ENCODE assay signal across 13 cellular contexts in the genomic region with DNA sequence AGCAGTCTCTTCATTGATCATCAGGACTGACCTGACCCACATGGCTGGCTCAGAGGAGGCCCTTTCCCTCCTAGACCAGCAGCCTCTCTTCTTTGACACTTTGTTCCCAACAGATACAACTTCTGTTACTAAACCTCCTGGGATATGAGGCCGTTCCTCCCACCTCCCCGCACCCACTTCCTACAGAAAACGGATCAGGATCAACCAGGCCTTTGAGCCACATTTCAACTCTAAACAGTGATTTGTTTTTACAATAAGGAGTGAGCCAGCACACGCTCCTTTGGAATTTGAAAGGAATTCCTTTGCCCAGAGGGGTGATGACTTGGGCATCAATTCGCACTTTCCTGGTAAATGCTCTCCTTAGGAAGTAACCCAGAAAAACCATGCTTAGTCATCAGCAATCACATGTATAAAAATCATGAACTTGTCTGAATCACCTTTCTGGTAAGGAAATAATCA.
DNase-seq lines count a peak whose midpoint lies in the region; ATAC-seq and TF ChIP-seq lines count a peak whose summit lies in the region.
"Had no signal": no experiment of that assay in that cellular context is flagged by ENCODE, and none has a peak within 500 bp of the region (broad histone marks: within the 10 kb centered on the region; RNA-seq: fewer than 3 reads in every experiment).

No MANE protein-coding gene starts in this region.

- no peaks in the 10 kb centered on the region for H3K36me3 ChIP-seq in HUES64 (ENCODE audit: insufficient read depth, low read length)
- H3K36me3 ChIP-seq in CD4-positive, alpha-beta memory T cell (ENCODE audit: insufficient read depth, low read length): no peaks in the 10 kb centered on the region
- H3K36me3 ChIP-seq: Peyer's patch, uterus had no signal

- H3K27ac ChIP-seq in HUES64 (ENCODE audit: low read depth, low read length): peak overlapping the region; percentile 55
- H3K27ac ChIP-seq in CD4-positive, alpha-beta memory T cell (ENCODE audit: low read depth, low read length): no peak overlapping the region
- H3K27ac ChIP-seq: C4-2B, Peyer's patch, uterus had no signal

- CTCF ChIA-PET in AG04449 (lab: Yijun Ruan, JAX): interaction anchor here (1.5 to 1.6 kb wide), 2 partner anchors 13 to 228 kb away, joined by 3 to 6 read pairs; no protein-coding TSS in a partner anchor
- CTCF ChIA-PET in CD4-positive, alpha-beta memory T cell (lab: Charles Lee; ENCODE audit: partially characterized antibody): no interaction called here

- WGBS in HUES64: 34% methylated on average over 5 of the region's 5 CpGs

- H3K4me3 ChIP-seq in AG04449 (ENCODE audit: low read depth, low read length) (no peak overlapping the region), HUES64 (ENCODE audit: low read length) (no peak overlapping the region), cardiac fibroblast (replicated peaks in 1 of 2; ENCODE audit: low read depth in 2 of 2, low read length in 2 of 2) (no peak overlapping the region)
- H3K4me3 ChIP-seq in CD4-positive, alpha-beta memory T cell (ENCODE audit: low read length in 2 of 2): no peak overlapping the region
- H3K4me3 ChIP-seq: dorsolateral prefrontal cortex, Peyer's patch, uterus had no signal

- H3K9me3 ChIP-seq in HUES64 (ENCODE audit: insufficient read depth, low read depth, low read length): no peaks in the 10 kb centered on the region
- no peaks in the 10 kb centered on the region for H3K9me3 ChIP-seq in CD4-positive, alpha-beta memory T cell (ENCODE audit: control insufficient read depth in 1 of 2, low read length in 2 of 2)
- H3K9me3 ChIP-seq: Peyer's patch, uterus had no signal

- H3K27me3 Mint-ChIP-seq in CD4-positive, alpha-beta memory T cell: peaks cover 3 to 8% of the 10 kb centered on the region in 2 donors

- POLR2A ChIA-PET in AG04449 (lab: Yijun Ruan, JAX): no interaction called here
- POLR2A ChIA-PET in CD4-positive, alpha-beta memory T cell (lab: Charles Lee; ENCODE audit: partially characterized antibody): no interaction called here

- no peaks in the 10 kb centered on the region for H3K36me3 Mint-ChIP-seq in CD4-positive, alpha-beta memory T cell
- H3K36me3 Mint-ChIP-seq in activated naive CD4-positive, alpha-beta T cell treated with anti-CD3 and anti-CD28 coated beads, Interleukin-2, amount 50 U/mL, for 72 hours: no peaks in the 10 kb centered on the region

- no peaks in the 10 kb centered on the region for H3K4me1 Mint-ChIP-seq in CD4-positive, alpha-beta memory T cell

- H3K4me3 Mint-ChIP-seq in CD4-positive, alpha-beta memory T cell: no peak overlapping the region

- H3K9me3 Mint-ChIP-seq in CD4-positive, alpha-beta memory T cell: peaks cover 0 to 2% (median 0%) of the 10 kb centered on the region in 8 donors
- H3K9me3 Mint-ChIP-seq in activated naive CD4-positive, alpha-beta T cell treated with anti-CD3 and anti-CD28 coated beads, Interleukin-2, amount 50 U/mL, for 72 hours: no peaks in the 10 kb centered on the region

- H3K4me1 ChIP-seq in HUES64 (ENCODE audit: insufficient read depth, low read length): peaks cover 21% of the 10 kb centered on the region
- H3K4me1 ChIP-seq in CD4-positive, alpha-beta memory T cell (ENCODE audit: insufficient read depth, low read length): no peaks in the 10 kb centered on the region
- H3K4me1 ChIP-seq: Peyer's patch, uterus had no signal

- H3K27ac Mint-ChIP-seq in CD4-positive, alpha-beta memory T cell: no peak overlapping the region
- H3K27ac Mint-ChIP-seq in activated naive CD4-positive, alpha-beta T cell treated with anti-CD3 and anti-CD28 coated beads, Interleukin-2, amount 50 U/mL, for 72 hours: no peak overlapping the region

- DNase-seq in AG04449 (ENCODE audit: low read depth, low spot score) (peak; percentile 82), cardiac fibroblast (ENCODE audit: low read depth in 2 of 2) (peak; percentile 95 to 96), kidney glomerular epithelial cell (lab: John Stamatoyannopoulos, UW) (peak; percentile 98), NCI-H1417 treated with DMSO at 0.1 percent for 48 hours (lab: John Stamatoyannopoulos, UW) (no peak), superior temporal gyrus (ENCODE audit: extremely low spot score) (no peak)
- DNase-seq in CD4-positive, alpha-beta memory T cell: no peak
- no peak for DNase-seq in activated naive CD4-positive, alpha-beta T cell treated with anti-CD3 and anti-CD28 coated beads, Interleukin-2, amount 50 U/mL, for 72 hours (ENCODE audit: low spot score in 2 of 2)
- DNase-seq: dorsolateral prefrontal cortex; Peyer's patch; stimulated activated CD4-positive, alpha-beta T cell treated with anti-CD3 and anti-CD28 coated beads, Interleukin-4, amount 100 ng/mL, for 1 hour; uterus had no signal

- intact Hi-C loops in CD4-positive, alpha-beta memory T cell (cut with micrococcal nuclease): no loop called here

- no peaks in the 10 kb centered on the region for H3K27me3 ChIP-seq in HUES64 (ENCODE audit: insufficient read depth, low read length)
- no peaks in the 10 kb centered on the region for H3K27me3 ChIP-seq in CD4-positive, alpha-beta memory T cell (ENCODE audit: insufficient read depth, low read length)
- H3K27me3 ChIP-seq: dorsolateral prefrontal cortex, Peyer's patch, uterus had no signal

- no peak for TF ChIP-seq CTCF in AG04449 (IDR thresholded peaks at IDR 0.05; ENCODE audit: insufficient read depth, low read length, missing control alignments)
- TF ChIP-seq CTCF in cardiac fibroblast (IDR thresholded peaks at IDR 0.05; ENCODE audit: low read depth, low read length): no peak

- H3K9ac ChIP-seq in HUES64 (ENCODE audit: low read depth, low read length): no peak overlapping the region; the same call in 1 of the 2 replicates

- no peak for ATAC-seq in activated naive CD4-positive, alpha-beta T cell treated with anti-CD3 and anti-CD28 coated beads, Interleukin-2, amount 50 U/mL, for 72 hours

Comparison
In these comparisons a context has a peak if more than half of its experiments do, and no peak if none do; other contexts are left out.
1. DNase-seq: peak in AG04449 (single experiment), cardiac fibroblast (2 of 2) and kidney glomerular epithelial cell (single experiment); none in CD4-positive, alpha-beta memory T cell (0 of 5), NCI-H1417 treated with DMSO at 0.1 percent for 48 hours (single experiment), superior temporal gyrus (single experiment) and activated naive CD4-positive, alpha-beta T cell treated with anti-CD3 and anti-CD28 coated beads, Interleukin-2, amount 50 U/mL, for 72 hours (0 of 2).